Comparison of ENCODE assay signal across 11 cellular contexts in genomic region chr2:169082995-169083394, GRCh38. TPM values are rescaled to one million over a fixed set of nuclear protein-coding genes. Genes with fewer than 3 reads are reported as not detected.
A peak's percentile ranks its signal among the peaks of the same experiment; 100 is the strongest.
DNase-seq lines count a peak whose midpoint lies in the region; ATAC-seq and TF ChIP-seq lines count a peak whose summit lies in the region.
"Had no signal": no experiment of that assay in that cellular context is flagged by ENCODE, and none has a peak within 500 bp of the region (broad histone marks: within the 10 kb centered on the region; RNA-seq: fewer than 3 reads in every experiment).

No MANE protein-coding gene starts in this region.

- no peak for TF ChIP-seq CTCF in neutrophil (IDR thresholded peaks at IDR 0.05)

- H3K9me3 Mint-ChIP-seq in IgD-negative memory B cell: peaks cover 0 to 6% (median 4%) of the 10 kb centered on the region in 3 donors

- H3K27ac ChIP-seq in neutrophil: peak overlapping the region; percentile 76
- H3K27ac ChIP-seq: SK-N-MC, thoracic aorta had no signal

- peak overlapping the region in 3 of 4 donors; percentile 67 to 83 (median 72) for H3K4me3 Mint-ChIP-seq in IgD-negative memory B cell

- H3K4me3 ChIP-seq in neutrophil (ENCODE audit: low read depth in 1 of 2, low read length in 1 of 2): peak overlapping the region; percentile 61 to 65
- H3K4me3 ChIP-seq: SK-N-MC, thoracic aorta had no signal

- no peak overlapping the region for H3K27ac Mint-ChIP-seq in IgD-negative memory B cell

- H3K4me1 Mint-ChIP-seq in IgD-negative memory B cell: peaks cover 10 to 33% (median 11%) of the 10 kb centered on the region in 3 donors

- H3K27me3 Mint-ChIP-seq in IgD-negative memory B cell: no peaks in the 10 kb centered on the region

- no peaks in the 10 kb centered on the region for H3K27me3 ChIP-seq in neutrophil

- peaks cover 97 to 98% of the 10 kb centered on the region in 2 experiments for H3K4me1 ChIP-seq in neutrophil (ENCODE audit: control insufficient read depth in 1 of 2, insufficient read depth in 1 of 2, low read depth in 1 of 2, low read length in 1 of 2)

- no peaks in the 10 kb centered on the region for H3K9me3 ChIP-seq in neutrophil
- H3K9me3 ChIP-seq: thoracic aorta had no signal

- ATAC-seq in GM18870 (IDR thresholded peaks at IDR 0.05; ENCODE audit: unreplicated experiment) (peak; percentile 54), GM21737 (IDR thresholded peaks at IDR 0.05; ENCODE audit: unreplicated experiment) (peak; percentile 55)

- peaks cover 5% of the 10 kb centered on the region for H3K36me3 Mint-ChIP-seq in IgD-negative memory B cell

- no peaks in the 10 kb centered on the region for H3K36me3 ChIP-seq in neutrophil
- H3K36me3 ChIP-seq: thoracic aorta had no signal

- no peak for DNase-seq in NCI-H82 (lab: John Stamatoyannopoulos, UW)
- DNase-seq in stimulated activated CD4-positive, alpha-beta T cell treated with anti-CD3 and anti-CD28 coated beads, Interleukin-2, amount 100 ng/mL, for 48 hours: no peak
- DNase-seq in iPS-NIHi11 (ENCODE audit: low spot score): no peak
- DNase-seq: islet precursor cell, NCI-H2081 treated with DMSO at 0.1 percent for 48 hours had no signal

RNA-seq across cellular contexts. Expression of gene DHRS9, which starts 13.6 kb away (rescaled TPM):
- 3.3 TPM for polyA plus RNA-seq in IgD-negative memory B cell

RNA-seq across cellular contexts. Expression of gene ABCB11, which starts 51.9 kb away (rescaled TPM):
- not detected for polyA plus RNA-seq in IgD-negative memory B cell
